10 cellular contexts compared by ENCODE assay signal in the genomic region with DNA sequence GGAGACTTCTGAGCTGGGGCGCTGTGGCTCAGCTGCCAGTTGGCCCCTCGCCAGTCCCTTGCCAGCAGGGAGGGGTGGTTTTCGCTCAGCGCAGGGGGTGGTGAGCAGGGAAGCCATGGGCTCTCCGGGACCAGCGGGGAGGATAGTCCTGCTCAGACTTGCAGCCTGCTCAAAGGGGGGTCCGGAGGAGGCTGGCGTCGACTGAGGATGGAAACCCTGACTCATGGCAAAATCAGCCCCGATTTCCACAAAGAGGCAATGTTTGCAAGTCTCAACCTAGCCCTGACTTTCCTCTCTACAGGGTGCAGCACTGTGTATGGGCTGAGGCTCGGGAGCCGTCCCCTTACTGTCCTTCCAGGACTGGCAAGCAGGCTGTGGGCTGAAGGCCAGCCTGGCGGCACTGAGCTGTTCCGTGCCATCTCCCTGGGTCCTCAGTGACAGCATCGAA. TPM values are rescaled to one million over a fixed set of nuclear protein-coding genes. Genes with fewer than 3 reads are reported as not detected.
DNase-seq lines count a peak whose midpoint lies in the region; ATAC-seq, FAIRE-seq and TF ChIP-seq lines count a peak whose summit lies in the region.
"Had no signal": no experiment of that assay in that cellular context is flagged by ENCODE, and none has a peak within 500 bp of the region (broad histone marks: within the 10 kb centered on the region; RNA-seq: fewer than 3 reads in every experiment).

No MANE protein-coding gene starts in this region.

- in situ Hi-C loops in HepG2 (cut with HindIII; ENCODE audit: extremely low pct_ligation_motif_present, low pct_unique_long_range_greater_than_20kb) = no loop called here

- H4K8ac ChIP-seq in neuronal stem cell (ENCODE audit: low read depth, low read length) = no peak overlapping the region

- no peak overlapping the region for H2BK120ac ChIP-seq in neuronal stem cell (ENCODE audit: low read depth, low read length)

- H3K4me3 ChIP-seq in AG09309 (ENCODE audit: control insufficient read depth, low read depth, low read length) (no peak overlapping the region), choroid plexus epithelial cell (ENCODE audit: low read depth, low read length) (peak overlapping the region; percentile 2), neuronal stem cell (ENCODE audit: low read length in 2 of 2) (no peak overlapping the region), HepG2 (replicated peaks in 1 of 3; ENCODE audit: insufficient read depth in 1 of 3, low read depth in 2 of 3, low read length in 3 of 3) (no peak overlapping the region)

- intact Hi-C loops in HepG2 (cut with micrococcal nuclease; ENCODE audit: unreplicated experiment) = no loop called here

- POLR2A ChIA-PET in HepG2 (lab: Yijun Ruan, JAX) = no interaction called here

- no TSS peak for BruUV-seq in HepG2 (replicated peaks; lab: Mats Ljungman, UMichigan)

- H3K18ac ChIP-seq in neuronal stem cell (ENCODE audit: low read length) = no peak overlapping the region

- H3K4ac ChIP-seq in neuronal stem cell (ENCODE audit: low read length) = no peak overlapping the region

- peaks cover 43 to 88% of the 10 kb centered on the region in 2 donors for H3K36me3 ChIP-seq in neuronal stem cell (replicated peaks in 1 of 2; ENCODE audit: control insufficient read depth in 2 of 2, insufficient read depth in 2 of 2, low read length in 2 of 2)
- H3K36me3 ChIP-seq in HepG2 (replicated peaks in 1 of 2; ENCODE audit: control insufficient read depth in 1 of 2, insufficient read depth in 2 of 2, low read length in 2 of 2) = peaks cover 16 to 54% of the 10 kb centered on the region in 2 experiments

- ATAC-seq in HepG2 (no peak), HG02759 (IDR thresholded peaks at IDR 0.05; ENCODE audit: unreplicated experiment) (no peak), HG02623 (IDR thresholded peaks at IDR 0.05; ENCODE audit: unreplicated experiment) (no peak), HG03196 (IDR thresholded peaks at IDR 0.05; ENCODE audit: unreplicated experiment) (no peak)
- ATAC-seq: stimulated activated memory B cell treated with anti-CD40 and anti-IgM and Interleukin-4, amounts not matched to agents 10 μg/mL and 1 μg/mL and 100 μg/mL, for 72 hours had no signal

- H3K4me1 ChIP-seq in neuronal stem cell (ENCODE audit: control insufficient read depth in 2 of 2, insufficient read depth in 1 of 2, low read depth in 1 of 2, low read length in 2 of 2) (peaks cover 0 to 5% of the 10 kb centered on the region in 2 donors), HepG2 (ENCODE audit: insufficient read depth, low read length) (no peaks in the 10 kb centered on the region)

- H3K27me3 ChIP-seq in neuronal stem cell (ENCODE audit: control insufficient read depth in 3 of 3, insufficient read depth in 3 of 3, low read depth in 1 of 3, low read length in 3 of 3) (no peaks in the 10 kb centered on the region), HepG2 (ENCODE audit: control insufficient read depth in 1 of 2, insufficient read depth in 2 of 2, low read length in 2 of 2) (no peaks in the 10 kb centered on the region)

- H3K9me3 ChIP-seq in neuronal stem cell (replicated peaks in 1 of 2; ENCODE audit: control insufficient read depth in 2 of 2, insufficient read depth in 1 of 2, low read depth in 1 of 2, low read length in 2 of 2) (peaks cover 0 to 3% of the 10 kb centered on the region in 2 donors), HepG2 (ENCODE audit: low read length) (no peaks in the 10 kb centered on the region)

- DNase-seq in AG09309 (ENCODE audit: low read depth) = peak; percentile 71
- DNase-seq in NCI-H1694 (lab: John Stamatoyannopoulos, UW) = peak; percentile 78
- DNase-seq in choroid plexus epithelial cell (ENCODE audit: low read depth) = peak; percentile 97
- DNase-seq in neuronal stem cell (ENCODE audit: low spot score) = no peak
- DNase-seq in HepG2 (ENCODE audit: low spot score) = no peak
- DNase-seq: activated CD4-positive, alpha-beta T cell treated with anti-CD3 and anti-CD28 coated beads, Interleukin-2, amount 50 U/mL, for 48 hours had no signal

- H4K20me1 ChIP-seq in HepG2 (ENCODE audit: insufficient read depth, low read length) = no peaks in the 10 kb centered on the region

- no CpG with 5 or more reads among the region's 15 CpGs for WGBS in neuronal stem cell (ENCODE audit: extremely low coverage in 2 of 2, insufficient read length in 2 of 2, insufficient replicate concordance in 1 of 2), 2 donors
- 96% methylated on average over 9 of the region's 15 CpGs for WGBS in HepG2 (ENCODE audit: low lambda C conversion rate)

- FAIRE-seq in HepG2 (lab: Jason Lieb, UNC) = no peak

- H2BK12ac ChIP-seq in neuronal stem cell (ENCODE audit: low read length) = no peak overlapping the region

- no peak for TF ChIP-seq RAD21 in HepG2 (CRISPR knock-in tag; IDR thresholded peaks at IDR 0.05)

- H3K9ac ChIP-seq in neuronal stem cell (ENCODE audit: low read depth, low read length, poor library complexity) = no peak overlapping the region
- H3K9ac ChIP-seq in HepG2 (ENCODE audit: insufficient read depth, low read depth, low read length) = no peak overlapping the region

- H3K4me2 ChIP-seq in neuronal stem cell (ENCODE audit: insufficient read depth, low read length, poor library complexity, severe bottlenecking) = no peak overlapping the region
- H3K4me2 ChIP-seq in HepG2 (ENCODE audit: low read depth, low read length) = no peak overlapping the region

- H2BK15ac ChIP-seq in neuronal stem cell (ENCODE audit: low read length) = no peak overlapping the region

- H3K23ac ChIP-seq in neuronal stem cell (ENCODE audit: low read depth, low read length, poor library complexity) = peak overlapping the region; percentile 19

- no peak for TF ChIP-seq POLR2A in HepG2 (IDR thresholded peaks at IDR 0.05; ENCODE audit: insufficient read depth in 1 of 2, low read depth in 2 of 2, low read length in 2 of 2)

- no peak for TF ChIP-seq CTCF in AG09309 (IDR thresholded peaks at IDR 0.05; ENCODE audit: control insufficient read depth, insufficient read depth, low read depth, low read length, missing control alignments)
- TF ChIP-seq CTCF in choroid plexus epithelial cell (conservative IDR thresholded peaks at IDR 0.05; ENCODE audit: low read depth, low read length) = peak; percentile 1
- TF ChIP-seq CTCF in HepG2 (CRISPR knock-in tag; IDR thresholded peaks at IDR 0.05) = no peak

- H3K27ac ChIP-seq in neuronal stem cell (replicated peaks; ENCODE audit: low read length) = no peak overlapping the region
- no peak overlapping the region for H3K27ac ChIP-seq in HepG2 (ENCODE audit: extremely low read length, insufficient read depth, low read length)

- H4K91ac ChIP-seq in neuronal stem cell (ENCODE audit: low read depth, low read length, poor library complexity) = no peak overlapping the region

- TF ChIP-seq EP300 in HepG2 (IDR thresholded peaks at IDR 0.05; ENCODE audit: low read depth in 2 of 2, low read length in 2 of 2) (no peak), HepG2 (CRISPR knock-in tag; IDR thresholded peaks at IDR 0.05; ENCODE audit: borderline replicate concordance) (no peak)

- peak overlapping the region; percentile 35 for H2BK5ac ChIP-seq in neuronal stem cell (ENCODE audit: low read length)

- H3K79me2 ChIP-seq in HepG2 (ENCODE audit: insufficient read depth, low read length) = no peaks in the 10 kb centered on the region

- no peak overlapping the region for H2AK5ac ChIP-seq in neuronal stem cell (ENCODE audit: low read depth, low read length)

- H3K79me1 ChIP-seq in neuronal stem cell (ENCODE audit: low read depth, low read length) = no peaks in the 10 kb centered on the region

- H3K14ac ChIP-seq in neuronal stem cell (ENCODE audit: low read length) = no peak overlapping the region

- H2AFZ ChIP-seq in neuronal stem cell (ENCODE audit: low read length) (no peak overlapping the region), HepG2 (ENCODE audit: low read length) (no peak overlapping the region)

- CTCF ChIA-PET in HepG2 (lab: Yijun Ruan, JAX; ENCODE audit: low intra/inter-chr PET ratio, low total read pairs) = no interaction called here

TF ChIP-seq in HepG2, 621 proteins besides CTCF, POLR2A, EP300 and RAD21 (continues in another document):
- no peak for TF ChIP-seq RNF2 (conservative IDR thresholded peaks at IDR 0.05; ENCODE audit: low read depth)
- TF ChIP-seq CBX1 (IDR thresholded peaks at IDR 0.05; ENCODE audit: low read depth) = no peak
- no peak for TF ChIP-seq SCMH1 (CRISPR knock-in tag; IDR thresholded peaks at IDR 0.05; ENCODE audit: borderline replicate concordance)
- no peak for TF ChIP-seq TOPORS (CRISPR knock-in tag; IDR thresholded peaks at IDR 0.05)
- TF ChIP-seq MAFK (conservative IDR thresholded peaks at IDR 0.05 in 1 of 2, IDR thresholded peaks at IDR 0.05 in 1 of 2; ENCODE audit: low read length in 2 of 2) = no peak
- TF ChIP-seq ZNF749 (CRISPR knock-in tag; IDR thresholded peaks at IDR 0.05; ENCODE audit: borderline replicate concordance) = no peak
- TF ChIP-seq SIN3B (IDR thresholded peaks at IDR 0.05; ENCODE audit: low read length) = no peak
- TF ChIP-seq RXRA (CRISPR knock-in tag; IDR thresholded peaks at IDR 0.05) = no peak
- no peak for TF ChIP-seq ZBTB7A (CRISPR knock-in tag; IDR thresholded peaks at IDR 0.05)

RNA-seq across cellular contexts. Expression of gene FBLN1, which starts 35.1 kb away (rescaled TPM):
- 160 TPM for polyA plus RNA-seq in neuronal stem cell (2013, experiment 1 of 2)
- polyA plus RNA-seq in neuronal stem cell (2013, experiment 2 of 2) = 157 TPM
- total RNA-seq in HepG2 (2016; rRNA removed; fragmentation: Illumina TruSeq; extraction: Trizol) = 21.6 and 37.3 TPM in 2 replicates
- total RNA-seq in HepG2 (2016; cell fraction: cytosol; rRNA removed; fragmentation: Illumina TruSeq; extraction: Trizol; ENCODE audit: low read depth) = 8.8 and 10.2 TPM in 2 replicates
- 17.3 and 38.6 TPM in 2 replicates for total RNA-seq in HepG2 (2016; cell fraction: insoluble cytoplasmic fraction; rRNA removed; fragmentation: Illumina TruSeq; extraction: Trizol)
- total RNA-seq in HepG2 (2016; cell fraction: membrane; rRNA removed; fragmentation: Illumina TruSeq; extraction: Trizol) = 18.8 and 20.1 TPM in 2 replicates
- 59.3 and 79.5 TPM in 2 replicates for total RNA-seq in HepG2 (2016; cell fraction: nucleus; rRNA removed; fragmentation: Illumina TruSeq; extraction: Trizol)
- 103 and 108 TPM in 2 replicates for polyA plus RNA-seq in HepG2 (2011; rRNA removed)
- polyA plus RNA-seq in HepG2 (2011; cell fraction: cytosol; rRNA removed) = 113 and 152 TPM in 2 replicates
- polyA plus RNA-seq in HepG2 (2011; cell fraction: nucleus; rRNA removed) = 98.0 and 115 TPM in 2 replicates
- 98.1 and 136 TPM in 2 replicates for polyA plus RNA-seq in HepG2 (2012)
- 21.8 and 25.0 TPM in 2 replicates for polyA plus RNA-seq in HepG2 (2016; cell fraction: cytosol; fragmentation: Illumina TruSeq; extraction: Trizol; ENCODE audit: low read depth)
- polyA plus RNA-seq in HepG2 (2016; cell fraction: insoluble cytoplasmic fraction; fragmentation: Illumina TruSeq; extraction: Trizol; ENCODE audit: low read depth) = 38.9 and 51.0 TPM in 2 replicates
- polyA plus RNA-seq in HepG2 (2016; cell fraction: membrane; fragmentation: Illumina TruSeq; extraction: Trizol; ENCODE audit: low read depth) = 28.4 and 31.5 TPM in 2 replicates
- polyA plus RNA-seq in HepG2 (2016; cell fraction: nucleus; fragmentation: Illumina TruSeq; extraction: Trizol; ENCODE audit: insufficient read depth, low read depth) = 173 and 175 TPM in 2 replicates
- 21.3 and 128 TPM in 2 replicates for polyA minus RNA-seq in HepG2 (2011; rRNA and poly(A)+ RNA removed; ENCODE audit: low replicate concordance)
- 68.7 and 81.8 TPM in 2 replicates for polyA minus RNA-seq in HepG2 (2011; cell fraction: cytosol; rRNA and poly(A)+ RNA removed)
- 30.7 and 34.8 TPM in 2 replicates for polyA minus RNA-seq in HepG2 (2011; cell fraction: nucleus; rRNA and poly(A)+ RNA removed)

Comparison
In these comparisons a context has a peak if more than half of its experiments do, and no peak if none do; other contexts are left out.
1. DNase-seq: peak in AG09309 (single experiment), NCI-H1694 (single experiment) and choroid plexus epithelial cell (single experiment); none in neuronal stem cell (single experiment) and HepG2 (single experiment).